9 cellular contexts compared by ENCODE assay signal in the genomic region with DNA sequence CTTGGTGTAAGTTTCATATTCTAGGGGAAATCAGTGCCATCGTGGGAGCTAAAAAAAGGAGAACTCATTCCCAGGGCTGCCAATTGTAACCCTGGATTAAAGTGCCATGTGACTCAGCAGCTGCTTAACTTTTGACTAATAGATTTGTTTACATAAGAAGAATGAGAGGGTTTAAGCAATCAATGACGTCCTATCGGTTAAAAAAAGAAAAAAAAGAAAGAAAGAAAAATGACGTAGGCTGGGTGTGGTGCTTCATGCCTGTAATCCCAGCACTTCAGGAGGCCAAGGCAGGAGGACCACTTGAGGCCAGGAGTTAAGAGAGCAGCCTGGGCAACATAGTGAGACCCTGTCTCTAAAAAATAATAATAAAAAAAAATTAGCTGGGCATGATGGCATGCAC.
A peak's percentile ranks its signal among the peaks of the same experiment; 100 is the strongest.
DNase-seq lines count a peak whose midpoint lies in the region; ATAC-seq and TF ChIP-seq lines count a peak whose summit lies in the region.
"Had no signal": no experiment of that assay in that cellular context is flagged by ENCODE, and none has a peak within 500 bp of the region (broad histone marks: within the 10 kb centered on the region; RNA-seq: fewer than 3 reads in every experiment).

No MANE protein-coding gene starts in this region.

- H3K27me3 Mint-ChIP-seq in stimulated activated naive CD8-positive, alpha-beta T cell treated with anti-CD3 and anti-CD28 coated beads, Interleukin-15, amount 100 ng/mL, for 72 hours = no peaks in the 10 kb centered on the region

- no peaks in the 10 kb centered on the region for H3F3A ChIP-seq in MM.1S (ENCODE audit: insufficient read depth, low read length)

- no peak overlapping the region for H3K4me3 ChIP-seq in fibroblast of pulmonary artery (replicated peaks; ENCODE audit: low read depth, low read length)
- H3K4me3 ChIP-seq in MM.1S (ENCODE audit: low read length) = no peak overlapping the region

- H3K79me2 ChIP-seq in MM.1S (ENCODE audit: low read length) = 0 out of 2 replicates have a peak, but pooled peaks cover 7% of the 10 kb centered on the region

- peaks cover 18% of the 10 kb centered on the region for H3K4me1 ChIP-seq in MM.1S (ENCODE audit: low read length)

- H3K27ac ChIP-seq in RWPE1 = peak overlapping the region; percentile 95
- H3K27ac ChIP-seq in MM.1S (ENCODE audit: low read length) = no peak overlapping the region

- no peak for TF ChIP-seq CTCF in RWPE1 (conservative IDR thresholded peaks at IDR 0.05; ENCODE audit: low read depth)
- no peak for TF ChIP-seq CTCF in fibroblast of pulmonary artery (IDR thresholded peaks at IDR 0.05; ENCODE audit: low read length, missing control alignments)
- TF ChIP-seq CTCF in GM13977 (IDR thresholded peaks at IDR 0.05; ENCODE audit: extremely low read depth, insufficient read depth, missing control alignments) = no peak
- no peak for TF ChIP-seq CTCF in MM.1S (IDR thresholded peaks at IDR 0.05; ENCODE audit: low read length)

- peak; percentile 50 for DNase-seq in NCI-H748 (lab: John Stamatoyannopoulos, UW; ENCODE audit: unreplicated experiment)
- DNase-seq in NCI-H748 treated with DMSO at 0.1 percent for 48 hours (lab: John Stamatoyannopoulos, UW) = no peak
- peak; percentile 94 for DNase-seq in RWPE1 (ENCODE audit: low spot score)
- peak; percentile 89 for DNase-seq in fibroblast of pulmonary artery (ENCODE audit: low read depth)
- DNase-seq in stimulated activated naive CD8-positive, alpha-beta T cell treated with anti-CD3 and anti-CD28 coated beads, Interleukin-15, amount 100 ng/mL, for 72 hours = no peak
- no peak for DNase-seq in GM13977 (ENCODE audit: low spot score)
- DNase-seq in MM.1S = no peak
- DNase-seq: activated CD8-positive, alpha-beta memory T cell treated with anti-CD3 and anti-CD28 coated beads for 24 hours had no signal

- H3K27ac Mint-ChIP-seq in stimulated activated naive CD8-positive, alpha-beta T cell treated with anti-CD3 and anti-CD28 coated beads, Interleukin-15, amount 100 ng/mL, for 72 hours = peak overlapping the region; percentile 1 to 77

- no peak overlapping the region for H3K4me2 ChIP-seq in MM.1S (ENCODE audit: low read depth, low read length)

- H3K9ac ChIP-seq in MM.1S (ENCODE audit: low read length) = no peak overlapping the region

- H3K9me3 ChIP-seq in MM.1S (replicated peaks; ENCODE audit: insufficient read depth, low read length) = no peaks in the 10 kb centered on the region

- 0 out of 2 replicates have a peak, but pooled peaks cover 4% of the 10 kb centered on the region for H3K27me3 ChIP-seq in MM.1S (replicated peaks; ENCODE audit: insufficient read depth, low read length)

- no peak overlapping the region for H2AFZ ChIP-seq in MM.1S (ENCODE audit: low read length)

- no peak for ATAC-seq in stimulated activated naive CD8-positive, alpha-beta T cell treated with anti-CD3 and anti-CD28 coated beads, Interleukin-15, amount 100 ng/mL, for 72 hours
- no peak for ATAC-seq in HG02852 (IDR thresholded peaks at IDR 0.05; ENCODE audit: unreplicated experiment)

- H3K9me3 Mint-ChIP-seq in stimulated activated naive CD8-positive, alpha-beta T cell treated with anti-CD3 and anti-CD28 coated beads, Interleukin-15, amount 100 ng/mL, for 72 hours = no peaks in the 10 kb centered on the region

- no peaks in the 10 kb centered on the region for H3K9me2 ChIP-seq in MM.1S (replicated peaks; ENCODE audit: insufficient read depth, low read length)

- peaks cover 97% of the 10 kb centered on the region for H3K4me1 Mint-ChIP-seq in stimulated activated naive CD8-positive, alpha-beta T cell treated with anti-CD3 and anti-CD28 coated beads, Interleukin-15, amount 100 ng/mL, for 72 hours

- no peaks in the 10 kb centered on the region for H3K36me3 ChIP-seq in MM.1S (replicated peaks; ENCODE audit: insufficient read depth, low read length)

- CTCF ChIA-PET in RWPE1 (lab: Yijun Ruan, JAX) = interaction anchor here (0.5 to 0.8 kb wide), 4 partner anchors 14 to 127 kb away, joined by 3 to 5 read pairs (median 3); no protein-coding TSS in a partner anchor

- no peaks in the 10 kb centered on the region for H4K20me1 ChIP-seq in MM.1S (ENCODE audit: insufficient read depth, low read length)

- POLR2A ChIA-PET in RWPE1 (lab: Yijun Ruan, JAX; ENCODE audit: low non-redundant PET) = no interaction called here

- H3K4me3 Mint-ChIP-seq in stimulated activated naive CD8-positive, alpha-beta T cell treated with anti-CD3 and anti-CD28 coated beads, Interleukin-15, amount 100 ng/mL, for 72 hours = peak overlapping the region; percentile 46 to 77

- in situ Hi-C loops in GM13977 (cut with MboI; ENCODE audit: low pct_unique_long_range_greater_than_20kb, low sequenced_read_pairs, unreplicated experiment) = no loop called here

Comparison
In these comparisons a context has a peak if more than half of its experiments do, and no peak if none do; other contexts are left out.
1. DNase-seq: peak in NCI-H748 (single experiment), RWPE1 (single experiment) and fibroblast of pulmonary artery (single experiment); none in NCI-H748 treated with DMSO at 0.1 percent for 48 hours (single experiment), stimulated activated naive CD8-positive, alpha-beta T cell treated with anti-CD3 and anti-CD28 coated beads, Interleukin-15, amount 100 ng/mL, for 72 hours (0 of 2), GM13977 (single experiment) and MM.1S (single experiment).